8 cellular contexts compared by ENCODE assay signal in the genomic region with DNA sequence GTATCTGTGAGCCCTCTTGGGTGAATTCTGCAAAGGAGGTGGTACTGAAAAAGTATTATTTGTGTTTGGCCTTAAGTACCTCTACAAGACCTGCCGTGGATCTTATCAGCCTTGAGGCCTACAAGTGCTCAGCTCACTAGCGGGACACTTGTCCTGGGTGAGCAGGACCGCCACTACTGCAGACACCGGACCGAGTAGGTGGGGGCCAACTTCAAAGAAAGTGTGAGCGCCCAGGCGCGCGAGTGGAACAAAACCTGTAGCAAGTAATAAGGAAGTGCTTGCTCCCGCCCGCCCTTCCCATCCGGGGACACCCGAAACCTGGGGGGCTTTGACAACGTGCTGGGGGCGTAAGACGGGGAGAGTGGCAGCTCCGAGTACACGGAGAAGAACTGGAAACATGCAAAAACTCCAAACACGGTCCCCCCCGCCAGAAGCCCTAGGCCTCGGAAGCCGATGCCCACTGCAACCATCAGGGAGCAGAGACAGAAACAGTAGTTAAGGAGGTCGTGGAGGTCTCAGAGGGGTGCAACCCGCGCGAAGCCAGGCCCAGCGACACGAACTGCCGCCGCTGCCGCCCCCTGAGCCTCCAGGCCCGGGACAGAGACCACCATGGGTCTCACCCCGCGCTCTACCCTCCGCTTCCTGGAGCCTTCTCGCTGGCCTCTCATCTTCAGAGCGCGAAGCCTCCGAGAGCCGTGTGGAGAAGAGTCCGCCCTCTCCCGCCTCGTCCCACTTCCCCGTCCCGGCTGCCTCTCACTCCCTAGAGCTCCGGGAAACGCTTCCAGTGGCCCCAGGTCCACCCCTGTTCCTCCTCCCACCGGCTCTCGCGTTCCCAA. TPM values are rescaled to one million over a fixed set of nuclear protein-coding genes. Genes with fewer than 3 reads are reported as not detected.
DNase-seq lines count a peak whose midpoint lies in the region; ATAC-seq lines count a peak whose summit lies in the region.

No MANE protein-coding gene starts in this region.

- H3K9me3 ChIP-seq in endocrine pancreas (ENCODE audit: control insufficient read depth, low read length) (no peaks in the 10 kb centered on the region), mononuclear cell (ENCODE audit: low read depth, low read length) (no peaks in the 10 kb centered on the region)

- H3K4me3 ChIP-seq in endocrine pancreas (ENCODE audit: control insufficient read depth, insufficient read depth, low read length) (peak overlapping the region; percentile 96), mononuclear cell (ENCODE audit: low read length) (peak overlapping the region; percentile 98)

- H3K9ac ChIP-seq in endocrine pancreas (ENCODE audit: control insufficient read depth, insufficient read depth, low read length): peak overlapping the region; percentile 99

- H3K4me1 ChIP-seq in endocrine pancreas (ENCODE audit: control insufficient read depth, insufficient read depth, low read length) (peaks cover 3% of the 10 kb centered on the region), mononuclear cell (ENCODE audit: insufficient read depth, low read length) (peaks cover 38% of the 10 kb centered on the region)

- H3K27me3 ChIP-seq in endocrine pancreas (ENCODE audit: control insufficient read depth, insufficient read depth, low read length): no peaks in the 10 kb centered on the region
- no peaks in the 10 kb centered on the region for H3K27me3 ChIP-seq in mononuclear cell (ENCODE audit: insufficient read depth, low read length)

- H3K36me3 ChIP-seq in endocrine pancreas (ENCODE audit: control insufficient read depth, insufficient read depth, low read length): peaks cover under 1% of the 10 kb centered on the region

- DNase-seq in Ammon's horn (ENCODE audit: low spot score): peak; percentile 41
- peak; percentile 5 for DNase-seq in NCI-H1092 (lab: John Stamatoyannopoulos, UW)
- DNase-seq in activated CD8-positive, alpha-beta memory T cell treated with anti-CD3 and anti-CD28 coated beads for 48 hours (ENCODE audit: low read depth in 2 of 3, low spot score in 2 of 3): peak; percentile 18 to 39 (median 18)
- DNase-seq in stimulated activated CD8-positive, alpha-beta memory T cell treated with anti-CD3 and anti-CD28 coated beads, Interleukin-4, amount 100 ng/mL, for 24 hours (ENCODE audit: low read depth): peak; percentile 28
- DNase-seq in NCI-H2029 treated with DMSO at 0.1 percent for 48 hours (lab: John Stamatoyannopoulos, UW): no peak

- ATAC-seq in GM21526 (IDR thresholded peaks at IDR 0.05; ENCODE audit: low FRiP score, unreplicated experiment): peak; percentile 18

RNA-seq across cellular contexts. Expression of a gene that starts 0.6 kb away (rescaled TPM):
- 98.3 TPM for total RNA-seq in mononuclear cell

RNA-seq across cellular contexts. Expression of a gene that starts 55.5 kb away (rescaled TPM):
- total RNA-seq in mononuclear cell: 6.7 TPM
